In genomic region chr18:5891361-5892215, GRCh38 we compare ENCODE assay signal across 13 cellular contexts. TPM values are rescaled to one million over a fixed set of nuclear protein-coding genes. Genes with fewer than 3 reads are reported as not detected.
DNase-seq lines count a peak whose midpoint lies in the region; ATAC-seq and TF ChIP-seq lines count a peak whose summit lies in the region.
"Had no signal": no experiment of that assay in that cellular context is flagged by ENCODE, and none has a peak within 500 bp of the region (broad histone marks: within the 10 kb centered on the region; RNA-seq: fewer than 3 reads in every experiment).

No MANE protein-coding gene starts in this region.

- H3K4me1 ChIP-seq in H9 (ENCODE audit: insufficient read depth, low read length) (no peaks in the 10 kb centered on the region), right cardiac atrium (ENCODE audit: control insufficient read depth, insufficient read depth, low read length) (no peaks in the 10 kb centered on the region), osteoblast (ENCODE audit: insufficient read depth, low read length) (no peaks in the 10 kb centered on the region)
- H3K4me1 ChIP-seq: colonic mucosa, foreskin keratinocyte had no signal

- H3K56ac ChIP-seq in H9 (ENCODE audit: insufficient read length, low read depth, low read length): no peak overlapping the region

- peaks cover 53% of the 10 kb centered on the region for H3K27me3 Mint-ChIP-seq in H9 (ENCODE audit: low read depth)

- H4K20me1 ChIP-seq in H9 (ENCODE audit: control insufficient read depth, insufficient read depth, insufficient read length) (no peaks in the 10 kb centered on the region), osteoblast (ENCODE audit: insufficient read depth, low read length) (no peaks in the 10 kb centered on the region)

- H2BK12ac ChIP-seq in H9 (ENCODE audit: insufficient read length, low read depth, low read length): no peak overlapping the region

- H3K4ac ChIP-seq in H9 (ENCODE audit: low read depth, low read length): no peak overlapping the region

- peak; percentile 38 for DNase-seq in D341Med (ENCODE audit: low spot score)
- DNase-seq in H9: peak; percentile 43
- DNase-seq in right cardiac atrium: peak; percentile 14 to 54 (median 30)
- DNase-seq in osteoblast (ENCODE audit: insufficient read length, low spot score, missing footprints): peak; percentile 78
- DNase-seq in activated CD8-positive, alpha-beta memory T cell treated with anti-CD3 and anti-CD28 coated beads for 24 hours: no peak
- DNase-seq in middle frontal gyrus (ENCODE audit: extremely low spot score, low spot score): no peak
- DNase-seq in NOMO-1 (lab: John Stamatoyannopoulos, UW; ENCODE audit: unreplicated experiment in 2 of 2): no peak
- DNase-seq: colonic mucosa, foreskin keratinocyte, MG63, NCI-H2171, Peyer's patch had no signal

- H3K36me3 ChIP-seq in osteoblast (ENCODE audit: insufficient read depth, low read length): no peaks in the 10 kb centered on the region
- H3K36me3 ChIP-seq: colonic mucosa, MG63, Peyer's patch had no signal

- H2AFZ ChIP-seq in H9 (ENCODE audit: low read length) (no peak overlapping the region), osteoblast (ENCODE audit: low read length) (no peak overlapping the region)

- H3K18ac ChIP-seq in H9 (ENCODE audit: insufficient read length, low read depth, low read length): no peak overlapping the region

- no peak overlapping the region for H4K8ac ChIP-seq in H9 (replicated peaks; ENCODE audit: insufficient read length, low read depth, low read length)

- no peak overlapping the region for H3K27ac ChIP-seq in H9 (ENCODE audit: insufficient read length, low read depth, low read length)
- no peak overlapping the region for H3K27ac ChIP-seq in right cardiac atrium (ENCODE audit: low read length)
- no peak overlapping the region for H3K27ac ChIP-seq in osteoblast (ENCODE audit: low read depth, low read length)
- H3K27ac ChIP-seq: colonic mucosa, foreskin keratinocyte, Peyer's patch had no signal

- H3K9me3 Mint-ChIP-seq in H9: no peaks in the 10 kb centered on the region; a peak in 1 of 5 replicates

- no peak overlapping the region for H3K23ac ChIP-seq in H9 (ENCODE audit: insufficient read length, low read depth, low read length)

- H2BK20ac ChIP-seq in H9 (ENCODE audit: low read depth, low read length, poor library complexity, severe bottlenecking): no peak overlapping the region

- ATAC-seq in right cardiac atrium (no peak), esophagus mucosa (no peak)

- TF ChIP-seq CTCF in H9 (conservative IDR thresholded peaks at IDR 0.05): no peak
- TF ChIP-seq CTCF in osteoblast (IDR thresholded peaks at IDR 0.05; ENCODE audit: extremely low read depth, low read depth, low read length): no peak

- H3K9me3 ChIP-seq in H9 (ENCODE audit: control insufficient read depth, low read depth, low read length) (no peaks in the 10 kb centered on the region), right cardiac atrium (ENCODE audit: control insufficient read depth, low read length) (no peaks in the 10 kb centered on the region), osteoblast (ENCODE audit: low read depth, low read length) (no peaks in the 10 kb centered on the region)
- H3K9me3 ChIP-seq: colonic mucosa, MG63, Peyer's patch had no signal

- peaks cover 2 to 8% (median 5%) of the 10 kb centered on the region in 3 experiments; a peak in 6 of 7 replicates for H3K36me3 Mint-ChIP-seq in H9 (ENCODE audit: insufficient read depth in 1 of 3, low read depth in 3 of 3)

- WGBS in H9 (ENCODE audit: extremely low coverage, insufficient read length, low lambda C conversion rate): no CpG with 5 or more reads among the region's 60 CpGs
- WGBS in right cardiac atrium: 33% methylated on average over 59 of the region's 60 CpGs

- H3K27ac Mint-ChIP-seq in H9: no peak overlapping the region

- H3K79me2 ChIP-seq in H9 (ENCODE audit: insufficient read depth, low read length) (no peaks in the 10 kb centered on the region), osteoblast (ENCODE audit: insufficient read depth, low read length) (no peaks in the 10 kb centered on the region)

- H4K5ac ChIP-seq in H9 (ENCODE audit: insufficient read length, low read depth, low read length): no peak overlapping the region

- H2BK5ac ChIP-seq in H9 (ENCODE audit: insufficient read length, low read length): no peak overlapping the region

- no peak overlapping the region for H3K9ac ChIP-seq in H9 (ENCODE audit: extremely low read depth, insufficient read length, low read length)

- H3K14ac ChIP-seq in H9 (ENCODE audit: insufficient read depth, low read length): no peak overlapping the region; the same call in 1 of the 2 replicates

- H3K4me1 Mint-ChIP-seq in H9: peaks cover 32 to 36% of the 10 kb centered on the region in 2 experiments

- no peak overlapping the region for H2BK120ac ChIP-seq in H9 (ENCODE audit: low read depth, low read length, poor library complexity, severe bottlenecking)

- no peak overlapping the region for H2BK15ac ChIP-seq in H9 (ENCODE audit: low read depth, low read length)

- H4K91ac ChIP-seq in H9 (ENCODE audit: insufficient read length, low read depth, low read length): no peak overlapping the region

- no peaks in the 10 kb centered on the region for H3K79me1 ChIP-seq in H9 (ENCODE audit: insufficient read depth, low read depth, low read length, poor library complexity, severe bottlenecking)

- H3K4me2 ChIP-seq in H9 (ENCODE audit: insufficient read depth, insufficient read length, low read length): peak overlapping the region; percentile 71
- no peak overlapping the region for H3K4me2 ChIP-seq in osteoblast (ENCODE audit: insufficient read depth, low read length)

- H3K23me2 ChIP-seq in H9 (ENCODE audit: insufficient read length, low read depth, low read length, poor library complexity, severe bottlenecking): peaks cover 28% of the 10 kb centered on the region

- no peak overlapping the region for H2AK5ac ChIP-seq in H9 (ENCODE audit: insufficient read length, low read length)

- H3K27me3 ChIP-seq in H9 (ENCODE audit: insufficient read depth, low read length) (peaks cover 2% of the 10 kb centered on the region; the same call in 1 of the 2 replicates), right cardiac atrium (ENCODE audit: control insufficient read depth, insufficient read depth) (no peaks in the 10 kb centered on the region), osteoblast (ENCODE audit: insufficient read depth, low read length) (peaks cover 45% of the 10 kb centered on the region)

- H3K4me3 ChIP-seq in right cardiac atrium (ENCODE audit: low read length) (peak overlapping the region; percentile 49), osteoblast (ENCODE audit: insufficient read depth, low read length) (no peak overlapping the region)
- H3K4me3 ChIP-seq: MG63 had no signal

- H3K4me3 Mint-ChIP-seq in H9: peak overlapping the region; percentile 66 to 81

- H3T11ph ChIP-seq in H9 (ENCODE audit: low read length): no peak overlapping the region

- intact Hi-C loops in right cardiac atrium (cut with DNase I): loop anchor here in 1 of 4 donors (10.0 kb wide), 1 partner anchor 243 kb away; no protein-coding TSS in a partner anchor

RNA-seq across cellular contexts. Expression of gene TMEM200C, which starts 3.7 kb away (rescaled TPM):
- total RNA-seq in H9 (2021) (5.6 and 6.3 TPM in 2 replicates), right cardiac atrium (1 to 10 TPM; 4.2 to 8.4 (median 6.1) TPM), osteoblast (under 0.01 TPM in 2 replicates), esophagus mucosa (0.12 TPM)
- polyA plus RNA-seq in right cardiac atrium: 1.1 TPM
- total RNA-seq: foreskin keratinocyte had no signal

Comparison
In these comparisons a context has a peak if more than half of its experiments do, and no peak if none do; other contexts are left out.
1. DNase-seq: peak in D341Med (single experiment), H9 (single experiment), right cardiac atrium (3 of 3) and osteoblast (single experiment); none in activated CD8-positive, alpha-beta memory T cell treated with anti-CD3 and anti-CD28 coated beads for 24 hours (single experiment), middle frontal gyrus (single experiment) and NOMO-1 (0 of 2).